ENCODE assay signal across 8 cellular contexts in the genomic region with DNA sequence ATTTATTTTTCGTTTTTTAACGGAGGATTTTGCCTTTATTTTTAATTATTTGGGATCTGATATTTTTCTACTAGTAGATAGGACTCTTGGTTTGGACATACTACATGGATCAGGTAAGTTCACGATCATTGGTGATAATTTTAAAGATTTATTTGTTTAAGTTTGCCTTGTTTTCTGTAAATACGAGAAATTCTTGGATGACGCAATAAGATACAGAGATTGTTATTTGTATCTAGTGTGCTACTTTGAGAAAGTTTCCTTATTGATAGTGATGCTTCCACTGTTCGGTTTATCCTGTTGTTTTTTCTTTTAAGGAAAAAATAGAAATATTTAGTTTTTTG. TPM values are rescaled to one million over a fixed set of nuclear protein-coding genes. Genes with fewer than 3 reads are reported as not detected.
A peak's percentile ranks its signal among the peaks of the same experiment; 100 is the strongest.
DNase-seq lines count a peak whose midpoint lies in the region; ATAC-seq lines count a peak whose summit lies in the region.

No MANE protein-coding gene starts in this region.

- H3K4me1 Mint-ChIP-seq in activated T-cell treated with anti-CD3 and anti-CD28 coated beads, Interleukin-2, amount 50 U/mL, for 24 hours (ENCODE audit: low read depth), result peaks cover 56% of the 10 kb centered on the region

- H3K9ac ChIP-seq in adipocyte (ENCODE audit: low read length), result peak overlapping the region; percentile 99

- no peak for ATAC-seq in HG02763 (IDR thresholded peaks at IDR 0.05; ENCODE audit: unreplicated experiment)

- H3K27me3 ChIP-seq in adipocyte (replicated peaks; ENCODE audit: control insufficient read depth, insufficient read depth, low read length), result no peaks in the 10 kb centered on the region
- H3K27me3 ChIP-seq in layer of hippocampus (ENCODE audit: control insufficient read depth, insufficient read depth, low read length), result no peaks in the 10 kb centered on the region
- H3K27me3 ChIP-seq in thymus (ENCODE audit: control insufficient read depth, insufficient read depth), result no peaks in the 10 kb centered on the region

- H3K27ac Mint-ChIP-seq in activated T-cell treated with anti-CD3 and anti-CD28 coated beads, Interleukin-2, amount 50 U/mL, for 24 hours, result peak overlapping the region; percentile 99

- no peaks in the 10 kb centered on the region for H3K9me3 ChIP-seq in adipocyte (ENCODE audit: control insufficient read depth, low read length)
- no peaks in the 10 kb centered on the region for H3K9me3 ChIP-seq in thymus (ENCODE audit: control insufficient read depth)

- H3K4me3 ChIP-seq in adipocyte (ENCODE audit: low read length) (peak overlapping the region; percentile 96), thymus (ENCODE audit: low read length) (peak overlapping the region; percentile 78)

- H3K9me3 Mint-ChIP-seq in activated T-cell treated with anti-CD3 and anti-CD28 coated beads, Interleukin-2, amount 50 U/mL, for 24 hours, result peaks cover 17% of the 10 kb centered on the region

- H3K36me3 Mint-ChIP-seq in activated T-cell treated with anti-CD3 and anti-CD28 coated beads, Interleukin-2, amount 50 U/mL, for 24 hours (ENCODE audit: low read depth), result peaks cover 94% of the 10 kb centered on the region

- no peak for DNase-seq in activated T-cell treated with anti-CD3 and anti-CD28 coated beads, Interleukin-2, amount 50 U/mL, for 24 hours
- no peak for DNase-seq in activated T-cell treated with anti-CD3 and anti-CD28 coated beads, Interleukin-2, amount 50 U/mL, for 1 hour
- DNase-seq in adipocyte (ENCODE audit: low read depth), result no peak
- DNase-seq in SKM-1 treated with dmso at 0.1 percent for 144 hours (lab: John Stamatoyannopoulos, UW; ENCODE audit: unreplicated experiment), result no peak
- DNase-seq in D341Med (ENCODE audit: low spot score), result no peak

- no peaks in the 10 kb centered on the region for H3K27me3 Mint-ChIP-seq in activated T-cell treated with anti-CD3 and anti-CD28 coated beads, Interleukin-2, amount 50 U/mL, for 24 hours

- H3K36me3 ChIP-seq in adipocyte (ENCODE audit: control insufficient read depth, insufficient read depth, low read length, severe bottlenecking) (peaks cover 37% of the 10 kb centered on the region), thymus (ENCODE audit: control insufficient read depth, insufficient read depth) (no peaks in the 10 kb centered on the region)

- under 1% methylated on average over 6 of the region's 6 CpGs for WGBS in thymus

- H3K27ac ChIP-seq in layer of hippocampus (ENCODE audit: low read depth, low read length) (peak overlapping the region; percentile 96), thymus (ENCODE audit: low read depth) (peak overlapping the region; percentile 86)

- H3K4me3 Mint-ChIP-seq in activated T-cell treated with anti-CD3 and anti-CD28 coated beads, Interleukin-2, amount 50 U/mL, for 24 hours, result peak overlapping the region; percentile 99

- H3K4me1 ChIP-seq in adipocyte (ENCODE audit: control insufficient read depth, insufficient read depth, low read length) (peaks cover 31% of the 10 kb centered on the region), thymus (ENCODE audit: control insufficient read depth, insufficient read depth, low read length) (peaks cover 8% of the 10 kb centered on the region)

RNA-seq across cellular contexts. Expression of gene CHD2, which starts 0.6 kb away (rescaled TPM):
- 62.0 TPM for polyA plus RNA-seq in thymus
